In genomic region chrX:103608305-103608963, GRCh38 we compare ENCODE assay signal across 8 cellular contexts. TPM values are rescaled to one million over a fixed set of nuclear protein-coding genes. Genes with fewer than 3 reads are reported as not detected.
DNase-seq lines count a peak whose midpoint lies in the region; ATAC-seq and TF ChIP-seq lines count a peak whose summit lies in the region.

No MANE protein-coding gene starts in this region.

- H3K9ac ChIP-seq in iPS-20b (ENCODE audit: low read depth, low read length): peak overlapping the region; percentile 74; the same call in 1 of the 2 replicates

- peaks cover 24% of the 10 kb centered on the region for H3K27me3 Mint-ChIP-seq in T-helper 1 cell treated with Interleukin-12 subunit alpha and Interleukin-12 subunit beta and Interleukin-4 antibody, amounts not matched to agents 30 μg/mL and 1 μg/mL, for 36 hours (ENCODE audit: low read depth)
- H3K27me3 Mint-ChIP-seq in stimulated activated naive CD8-positive, alpha-beta T cell treated with anti-CD3 and anti-CD28 coated beads, Interleukin-15, amount 100 ng/mL, for 72 hours: no peaks in the 10 kb centered on the region

- H3K27ac Mint-ChIP-seq in T-helper 1 cell treated with Interleukin-12 subunit alpha and Interleukin-12 subunit beta and Interleukin-4 antibody, amounts not matched to agents 30 μg/mL and 1 μg/mL, for 36 hours: no peak overlapping the region
- peak overlapping the region; percentile 89 to 90 for H3K27ac Mint-ChIP-seq in stimulated activated naive CD8-positive, alpha-beta T cell treated with anti-CD3 and anti-CD28 coated beads, Interleukin-15, amount 100 ng/mL, for 72 hours

- no peak for DNase-seq in T-helper 1 cell
- peak in 5 of 7 donors; percentile 23 to 54 (median 24) for DNase-seq in adrenal gland
- peak in 1 of 2 donors; percentile 10 for DNase-seq in stimulated activated naive CD8-positive, alpha-beta T cell treated with anti-CD3 and anti-CD28 coated beads, Interleukin-15, amount 100 ng/mL, for 72 hours
- DNase-seq in activated CD4-positive, CD25-positive, alpha-beta regulatory T cell treated with anti-CD3 and anti-CD28 coated beads, Interleukin-2, amount 50 U/mL, for 72 hours: no peak
- DNase-seq in NCI-H1048 (lab: John Stamatoyannopoulos, UW): no peak

- H3K4me3 Mint-ChIP-seq in T-helper 1 cell treated with Interleukin-12 subunit alpha and Interleukin-12 subunit beta and Interleukin-4 antibody, amounts not matched to agents 30 μg/mL and 1 μg/mL, for 36 hours: peak overlapping the region; percentile 31
- H3K4me3 Mint-ChIP-seq in stimulated activated naive CD8-positive, alpha-beta T cell treated with anti-CD3 and anti-CD28 coated beads, Interleukin-15, amount 100 ng/mL, for 72 hours: peak overlapping the region; percentile 77 to 83

- H3K9me3 ChIP-seq in adrenal gland (replicated peaks in 1 of 3) (no peaks in the 10 kb centered on the region), iPS-20b (ENCODE audit: insufficient read depth, low read depth, low read length) (no peaks in the 10 kb centered on the region)

- peak overlapping the region in 4 of 5 donors; percentile 75 to 95 (median 84) for H3K27ac ChIP-seq in adrenal gland
- H3K27ac ChIP-seq in iPS-20b (ENCODE audit: low read length): no peak overlapping the region

- ATAC-seq in HG03095 (IDR thresholded peaks at IDR 0.05; ENCODE audit: unreplicated experiment): peak; percentile 15
- ATAC-seq in stimulated activated naive CD8-positive, alpha-beta T cell treated with anti-CD3 and anti-CD28 coated beads, Interleukin-15, amount 100 ng/mL, for 72 hours: peak; percentile 49

- intact Hi-C loops in adrenal gland (cut with DNase I): no loop called here

- H3K36me3 Mint-ChIP-seq in T-helper 1 cell treated with Interleukin-12 subunit alpha and Interleukin-12 subunit beta and Interleukin-4 antibody, amounts not matched to agents 30 μg/mL and 1 μg/mL, for 36 hours (ENCODE audit: low read depth): no peaks in the 10 kb centered on the region

- H3K27me3 ChIP-seq in adrenal gland (no peaks in the 10 kb centered on the region), iPS-20b (ENCODE audit: insufficient read depth, low read length) (0 out of 2 replicates have a peak, but pooled peaks cover 7% of the 10 kb centered on the region)

- H3K36me3 ChIP-seq in adrenal gland (replicated peaks in 1 of 2) (no peaks in the 10 kb centered on the region), iPS-20b (ENCODE audit: insufficient read depth, low read depth, low read length) (0 out of 2 replicates have a peak, but pooled peaks cover 3% of the 10 kb centered on the region)

- TF ChIP-seq POLR2A in adrenal gland (IDR thresholded peaks at IDR 0.05): no peak

- H3K4me1 Mint-ChIP-seq in T-helper 1 cell treated with Interleukin-12 subunit alpha and Interleukin-12 subunit beta and Interleukin-4 antibody, amounts not matched to agents 30 μg/mL and 1 μg/mL, for 36 hours (ENCODE audit: low read depth): peaks cover 3% of the 10 kb centered on the region
- peaks cover 15% of the 10 kb centered on the region for H3K4me1 Mint-ChIP-seq in stimulated activated naive CD8-positive, alpha-beta T cell treated with anti-CD3 and anti-CD28 coated beads, Interleukin-15, amount 100 ng/mL, for 72 hours

- peak overlapping the region in 3 of 4 donors; percentile 24 to 64 (median 64) for H3K4me3 ChIP-seq in adrenal gland
- peak overlapping the region; percentile 80 for H3K4me3 ChIP-seq in iPS-20b (ENCODE audit: low read length)

- no peaks in the 10 kb centered on the region for H3K9me3 Mint-ChIP-seq in T-helper 1 cell treated with Interleukin-12 subunit alpha and Interleukin-12 subunit beta and Interleukin-4 antibody, amounts not matched to agents 30 μg/mL and 1 μg/mL, for 36 hours
- no peaks in the 10 kb centered on the region for H3K9me3 Mint-ChIP-seq in stimulated activated naive CD8-positive, alpha-beta T cell treated with anti-CD3 and anti-CD28 coated beads, Interleukin-15, amount 100 ng/mL, for 72 hours

- TF ChIP-seq CTCF in adrenal gland (IDR thresholded peaks at IDR 0.05): no peak

- H3K4me1 ChIP-seq in adrenal gland (replicated peaks in 1 of 2): no peaks in the 10 kb centered on the region
- no peaks in the 10 kb centered on the region for H3K4me1 ChIP-seq in iPS-20b (ENCODE audit: insufficient read depth, low read length)

- 7 to 31% (median 19%) methylated on average over 3 to 21 of the region's 21 CpGs for WGBS in adrenal gland, 4 donors

RNA-seq across cellular contexts. Expression of gene TCEAL3, which starts 0.7 kb away (rescaled TPM):
- 10 to 100 TPM; 23.5 to 66.7 (median 45.9) TPM for total RNA-seq in adrenal gland
- polyA plus RNA-seq in adrenal gland: 100 to 1,000 TPM in 1 of 3 donors, 10 to 100 TPM in 2; 56.1 to 118 (median 87.1) TPM

RNA-seq across cellular contexts. Expression of gene TCEAL1, which starts 20.3 kb away (rescaled TPM):
- 100 to 1,000 TPM in 2 of 8 donors, 10 to 100 TPM in 6; 51.0 to 240 (median 76.7) TPM for total RNA-seq in adrenal gland
- polyA plus RNA-seq in adrenal gland: 10 to 100 TPM; 40.2 to 81.4 (median 64.6) TPM

RNA-seq across cellular contexts. Expression of gene TCEAL4, which starts 23.1 kb away (rescaled TPM):
- total RNA-seq in adrenal gland: 100 to 1,000 TPM in 7 of 8 donors, 10 to 100 TPM in 1; 64.9 to 158 (median 135) TPM
- 100 to 1,000 TPM; 260 to 620 (median 476) TPM for polyA plus RNA-seq in adrenal gland

Comparison
In these comparisons a context has a peak if more than half of its experiments do, and no peak if none do; other contexts are left out.
1. DNase-seq: peak in adrenal gland (5 of 7); none in T-helper 1 cell (0 of 5), activated CD4-positive, CD25-positive, alpha-beta regulatory T cell treated with anti-CD3 and anti-CD28 coated beads, Interleukin-2, amount 50 U/mL, for 72 hours (single experiment) and NCI-H1048 (single experiment).